Comparison of ENCODE assay signal across 14 cellular contexts in the genomic region with DNA sequence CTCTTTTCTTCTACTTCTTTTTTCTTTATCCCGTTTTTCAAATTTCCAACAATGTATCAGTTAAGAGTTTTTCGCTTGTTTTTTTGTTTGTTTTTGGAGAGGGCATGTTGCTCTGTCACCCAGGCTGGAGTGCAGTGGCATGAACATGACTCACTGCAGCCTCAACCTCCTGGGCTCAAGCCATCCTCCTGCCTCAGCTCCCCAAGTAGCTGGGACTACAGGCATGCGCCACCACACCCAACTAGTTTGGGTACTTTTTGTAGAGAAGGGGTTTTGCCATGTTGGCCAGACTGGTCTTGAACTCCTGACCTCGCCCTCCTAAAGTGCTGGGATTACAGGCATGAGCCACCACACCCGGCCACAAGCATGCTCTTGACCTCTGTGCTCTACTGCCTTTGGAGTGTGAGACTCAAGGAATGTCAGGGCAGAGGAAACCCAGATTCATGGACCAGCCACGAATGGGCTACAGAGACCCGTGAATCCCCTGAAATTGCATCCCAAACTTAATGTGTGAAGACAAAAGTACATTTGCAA.
"Had no signal": no experiment of that assay in that cellular context is flagged by ENCODE, and none has a peak within 500 bp of the region (broad histone marks: within the 10 kb centered on the region; RNA-seq: fewer than 3 reads in every experiment).

No MANE protein-coding gene starts in this region.

- H3K9me3 ChIP-seq: esophagus muscularis mucosa, right atrium auricular region had no signal

- DNase-seq: activated B cell treated with CpG ODN at 0.5 μM for 24 hours; activated CD4-positive, alpha-beta T cell treated with anti-CD3 and anti-CD28 coated beads, Interleukin-2, amount 10 ng/mL, durations not matched to agents 24 days and 14 days; activated CD8-positive, alpha-beta memory T cell treated with anti-CD3 and anti-CD28 coated beads, Interleukin-2, amount 50 U/mL, for 48 hours; activated gamma-delta T cell; activated T-cell treated with anti-CD3 and anti-CD28 coated beads, Interleukin-2, amount 50 U/mL, for 72 hours; amniotic stem cell; mesenchymal stem cell; stimulated activated naive CD8-positive, alpha-beta T cell treated with anti-CD3 and anti-CD28 coated beads, Interleukin-15, Interleukin-2, amounts not matched to agents 100 U/mL and 50 U/mL, for 24 hours had no signal

- H3K27me3 ChIP-seq: esophagus muscularis mucosa, right atrium auricular region had no signal

- ATAC-seq: activated naive CD4-positive, alpha-beta T cell treated with anti-CD3 and anti-CD28 coated beads, Interleukin-2, amount 50 U/mL, for 72 hours; activated T-cell treated with anti-CD3 and anti-CD28 coated beads, Interleukin-2, amount 50 U/mL, for 72 hours; natural killer cell treated with Interleukin-12 subunit alpha and Interleukin-12 subunit beta and Interleukin-15 and Interleukin-18, amount 100 ng/mL, for 72 hours; stimulated activated naive CD8-positive, alpha-beta T cell treated with anti-CD3 and anti-CD28 coated beads, Interleukin-15, Interleukin-2, amounts not matched to agents 100 U/mL and 50 U/mL, for 24 hours had no signal

- H3K4me2 ChIP-seq: smooth muscle cell had no signal

- H3K4me3 ChIP-seq: coronary artery, esophagus muscularis mucosa, right atrium auricular region, smooth muscle cell had no signal

- H3K27ac ChIP-seq: right atrium auricular region had no signal

- H3K36me3 ChIP-seq: esophagus muscularis mucosa, right atrium auricular region had no signal
